9 cellular contexts compared by ENCODE assay signal in the genomic region with DNA sequence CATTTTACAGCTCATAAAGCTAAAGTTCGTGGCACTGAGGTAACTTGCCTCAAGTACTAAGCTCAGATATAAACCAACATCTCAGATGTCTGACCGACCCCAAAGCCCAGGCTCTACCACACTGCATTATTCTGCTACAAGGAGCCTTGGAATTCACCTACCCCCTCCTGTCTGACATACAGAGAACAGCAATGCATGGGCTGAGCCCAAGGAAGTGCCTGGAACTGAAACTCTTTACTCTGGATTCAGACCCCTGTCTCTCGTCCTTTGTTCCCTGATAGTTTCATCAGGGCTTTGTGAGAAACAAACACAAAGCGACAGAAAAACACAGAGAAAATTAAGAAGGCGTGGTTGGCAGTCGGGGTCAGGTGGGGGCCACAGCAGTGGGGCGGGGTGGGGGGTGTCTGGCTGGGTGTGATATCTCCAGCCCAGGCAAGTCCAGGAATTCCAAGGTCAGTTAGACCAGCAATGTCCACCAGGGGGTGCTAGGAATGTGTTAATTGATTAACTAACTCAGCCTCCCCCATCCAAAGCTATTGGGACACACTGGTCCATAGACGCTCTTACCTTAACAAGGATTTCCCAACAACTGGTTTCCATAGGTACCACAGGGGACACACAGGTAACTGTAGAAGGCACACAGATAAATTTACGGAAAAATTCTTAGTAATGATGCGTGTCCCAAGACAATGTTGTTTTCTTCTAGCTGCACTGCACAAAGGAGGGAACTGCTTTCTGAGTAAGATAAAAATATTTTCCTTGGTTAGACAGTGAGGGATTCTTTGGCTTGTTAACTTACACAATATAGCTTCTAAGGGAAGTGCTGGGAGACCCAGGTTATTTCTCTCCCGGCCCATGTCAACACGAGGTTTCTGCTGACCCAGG. TPM values are rescaled to one million over a fixed set of nuclear protein-coding genes. Genes with fewer than 3 reads are reported as not detected.
DNase-seq lines count a peak whose midpoint lies in the region; ATAC-seq and TF ChIP-seq lines count a peak whose summit lies in the region.
"Had no signal": no experiment of that assay in that cellular context is flagged by ENCODE, and none has a peak within 500 bp of the region (broad histone marks: within the 10 kb centered on the region; RNA-seq: fewer than 3 reads in every experiment).

No MANE protein-coding gene starts in this region.

- H3K4me3 Mint-ChIP-seq in activated naive CD4-positive, alpha-beta T cell treated with anti-CD3 and anti-CD28 coated beads, Interleukin-2, amount 10 ng/mL, durations not matched to agents 7 days and 5 days: no peak overlapping the region

- peaks cover under 1% of the 10 kb centered on the region for H3K27me3 ChIP-seq in cardiac muscle cell

- ATAC-seq in Right ventricle myocardium inferior: no peak
- ATAC-seq in HG02759 (IDR thresholded peaks at IDR 0.05; ENCODE audit: unreplicated experiment): peak; percentile 30
- ATAC-seq in GM21786 (IDR thresholded peaks at IDR 0.05; ENCODE audit: unreplicated experiment): no peak

- H3K4me1 ChIP-seq in cardiac muscle cell (ENCODE audit: low read depth): peaks cover 41% of the 10 kb centered on the region

- H3K4me3 ChIP-seq in cardiac muscle cell: no peak overlapping the region

- H3K36me3 ChIP-seq in cardiac muscle cell: no peaks in the 10 kb centered on the region

- intact Hi-C loops in Right ventricle myocardium inferior (cut with DNase I): loop anchor here (2.0 to 5.0 kb wide), 2 partner anchors 69 to 105 kb away; partner anchors contain the start of genes CAV3 and OXTR

- no peaks in the 10 kb centered on the region for H3K4me1 Mint-ChIP-seq in activated naive CD4-positive, alpha-beta T cell treated with anti-CD3 and anti-CD28 coated beads, Interleukin-2, amount 10 ng/mL, durations not matched to agents 7 days and 5 days

- H3K36me3 Mint-ChIP-seq in activated naive CD4-positive, alpha-beta T cell treated with anti-CD3 and anti-CD28 coated beads, Interleukin-2, amount 10 ng/mL, durations not matched to agents 7 days and 5 days: no peaks in the 10 kb centered on the region

- CTCF ChIA-PET in activated naive CD4-positive, alpha-beta T cell treated with anti-CD3 and anti-CD28 coated beads, Interleukin-2, amount 10 ng/mL, durations not matched to agents 7 days and 5 days (lab: Charles Lee): interaction anchor here (0.6 to 1.9 kb wide), 4 partner anchors 18 to 1913 kb away, joined by 3 to 6 read pairs (median 4); partner anchors contain the start of genes OXTR and SSUH2

- TF ChIP-seq CTCF in cardiac muscle cell (IDR thresholded peaks at IDR 0.05; ENCODE audit: low read depth, low read length): peak; percentile 68

- H3K9me3 ChIP-seq in cardiac muscle cell (ENCODE audit: low read depth): no peaks in the 10 kb centered on the region

- no peaks in the 10 kb centered on the region for H3K9me3 Mint-ChIP-seq in activated naive CD4-positive, alpha-beta T cell treated with anti-CD3 and anti-CD28 coated beads, Interleukin-2, amount 10 ng/mL, durations not matched to agents 7 days and 5 days

- DNase-seq in cardiac muscle cell (ENCODE audit: low read depth in 1 of 2, low spot score in 1 of 2) (peak; percentile 74 to 85), Right ventricle myocardium inferior (ENCODE audit: missing footprints) (no peak), NCI-H526 treated with DMSO at 0.1 percent for 48 hours (lab: John Stamatoyannopoulos, UW) (peak; percentile 11), hepatic stellate cell (ENCODE audit: low spot score) (peak; percentile 64)
- peak; percentile 61 for DNase-seq in activated naive CD4-positive, alpha-beta T cell treated with anti-CD3 and anti-CD28 coated beads, Interleukin-2, amount 10 ng/mL, durations not matched to agents 7 days and 5 days
- peak; percentile 72 for DNase-seq in stimulated activated CD4-positive, alpha-beta T cell treated with anti-CD3 and anti-CD28 coated beads, Interleukin-15, amount 100 ng/mL, for 24 hours

- peaks cover 20% of the 10 kb centered on the region for H3K27me3 Mint-ChIP-seq in activated naive CD4-positive, alpha-beta T cell treated with anti-CD3 and anti-CD28 coated beads, Interleukin-2, amount 10 ng/mL, durations not matched to agents 7 days and 5 days

- H3K27ac Mint-ChIP-seq in activated naive CD4-positive, alpha-beta T cell treated with anti-CD3 and anti-CD28 coated beads, Interleukin-2, amount 10 ng/mL, durations not matched to agents 7 days and 5 days: no peak overlapping the region

- no peak overlapping the region for H3K27ac ChIP-seq in cardiac muscle cell

RNA-seq across cellular contexts. Expression of gene SSUH2, which starts 18.8 kb away (rescaled TPM):
- total RNA-seq in cardiac muscle cell (0.33 and 0.53 TPM in 2 replicates), Right ventricle myocardium inferior (1.0 TPM)
- polyA plus RNA-seq in cardiac muscle cell: not detected in 2 replicates
- total RNA-seq: mononuclear cell had no signal
